In the genomic region with DNA sequence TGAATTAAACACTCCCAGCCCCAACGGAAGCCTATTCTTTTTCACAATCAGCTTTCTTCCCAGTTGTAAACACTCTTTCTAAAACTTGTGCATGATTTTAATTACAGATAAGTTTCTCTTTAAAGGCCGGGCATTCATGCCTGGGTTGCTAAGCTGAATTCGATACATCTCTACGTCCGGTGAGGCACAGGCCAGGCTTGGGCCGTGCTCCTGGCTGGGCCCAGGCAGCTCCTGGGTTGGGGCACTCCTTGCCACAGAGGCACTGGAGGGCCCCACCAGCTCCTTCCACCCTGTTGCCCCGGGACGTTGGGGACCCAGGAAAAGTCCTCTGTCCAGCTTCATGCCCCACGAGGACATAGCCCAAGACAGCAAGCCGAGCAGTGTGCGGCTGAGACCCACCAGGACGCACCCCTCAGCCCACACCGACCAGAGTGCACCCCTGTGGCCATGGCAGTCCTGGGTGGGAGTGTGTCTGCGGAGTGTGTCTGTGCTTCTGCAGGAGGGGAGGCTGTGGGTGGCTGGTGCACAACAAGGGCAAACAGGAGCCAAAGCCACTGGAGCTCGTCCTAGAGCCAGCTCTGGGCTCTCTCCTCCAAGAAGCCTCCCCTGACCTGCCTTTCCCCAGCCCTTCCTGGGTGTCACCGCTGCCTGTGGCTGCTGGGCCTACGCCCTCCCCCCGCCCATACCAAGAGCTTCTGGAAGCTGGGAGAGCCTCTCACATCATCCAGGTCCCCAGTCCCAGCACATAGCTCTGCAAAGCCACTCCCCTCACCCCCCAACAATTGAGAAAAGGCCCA, we compare ENCODE assay signal across 16 cellular contexts.
DNase-seq lines count a peak whose midpoint lies in the region; ATAC-seq and TF ChIP-seq lines count a peak whose summit lies in the region.
"Had no signal": no experiment of that assay in that cellular context is flagged by ENCODE, and none has a peak within 500 bp of the region (broad histone marks: within the 10 kb centered on the region; RNA-seq: fewer than 3 reads in every experiment).

No MANE protein-coding gene starts in this region.

- DNase-seq in A673 (ENCODE audit: low spot score) (no peak), endodermal cell (no peak), nephron progenitor cell (peak; percentile 20), body of pancreas (no peak)
- no peak for DNase-seq in effector CD8-positive, alpha-beta T cell (lab: John Stamatoyannopoulos, UW)
- DNase-seq: DMS79 treated with DMSO at 0.1 percent for 48 hours, H9, MV-4-11, NCI-H1930, NCI-H2171, NCI-H446, OCI-M1 had no signal

- H3K27me3 ChIP-seq in A673 (replicated peaks; ENCODE audit: insufficient read depth, low read depth, low read length, poor library complexity) (peaks cover 39% of the 10 kb centered on the region), ACC112 (ENCODE audit: insufficient read depth, low read length) (peaks cover 46% of the 10 kb centered on the region), endodermal cell (ENCODE audit: control insufficient read depth, insufficient read depth, low read length, poor library complexity, severe bottlenecking) (peaks cover 2% of the 10 kb centered on the region), body of pancreas (peaks cover 0 to 5% of the 10 kb centered on the region in 2 donors)
- H3K27me3 ChIP-seq: BLaER1 had no signal

- H3K9me3 Mint-ChIP-seq in endodermal cell (no peaks in the 10 kb centered on the region), nephron progenitor cell (no peaks in the 10 kb centered on the region)
- H3K9me3 Mint-ChIP-seq: CD8-positive, alpha-beta memory T cell; H9 had no signal

- POLR2A ChIA-PET in A673 (lab: Charles Lee; ENCODE audit: low non-redundant PET) = no interaction called here

- H3K4me3 Mint-ChIP-seq in endodermal cell = no peak overlapping the region
- H3K4me3 Mint-ChIP-seq in nephron progenitor cell = peak overlapping the region; percentile 28
- H3K4me3 Mint-ChIP-seq: CD8-positive, alpha-beta memory T cell; H9 had no signal

- H3K27ac Mint-ChIP-seq in endodermal cell (no peak overlapping the region), nephron progenitor cell (peak overlapping the region; percentile 72)

- intact Hi-C loops in A673 (cut with micrococcal nuclease; ENCODE audit: unreplicated experiment) = no loop called here
- intact Hi-C loops in body of pancreas (cut with DNase I) = no loop called here

- 94 to 97% methylated on average over 8 to 18 of the region's 18 CpGs for WGBS in endodermal cell (ENCODE audit: insufficient coverage in 1 of 2, insufficient read length in 1 of 2), 2 experiments
- 50 to 58% methylated on average over 9 to 17 of the region's 18 CpGs for WGBS in body of pancreas, 2 donors

- no peak overlapping the region for H2AFZ ChIP-seq in ACC112 (ENCODE audit: low read length, unreplicated experiment)

- ATAC-seq in body of pancreas = no peak
- no peak for ATAC-seq in GM18867 (IDR thresholded peaks at IDR 0.05; ENCODE audit: unreplicated experiment)

- no peaks in the 10 kb centered on the region for H3K9me3 ChIP-seq in A673 (ENCODE audit: low read depth, low read length, poor library complexity, severe bottlenecking)
- no peaks in the 10 kb centered on the region for H3K9me3 ChIP-seq in endodermal cell (ENCODE audit: control insufficient read depth, low read length)
- H3K9me3 ChIP-seq in body of pancreas = no peaks in the 10 kb centered on the region
- H3K9me3 ChIP-seq: BLaER1 had no signal

- TF ChIP-seq CTCF in A673 (conservative IDR thresholded peaks at IDR 0.05; ENCODE audit: low read depth, low read length) (no peak), endodermal cell (conservative IDR thresholded peaks at IDR 0.05) (no peak), nephron progenitor cell (IDR thresholded peaks at IDR 0.05) (no peak), body of pancreas (IDR thresholded peaks at IDR 0.05) (no peak)

- no peak overlapping the region for H3K9ac ChIP-seq in endodermal cell (ENCODE audit: extremely low read depth, low read length, poor library complexity, severe bottlenecking)
- H3K9ac ChIP-seq: BLaER1 had no signal

- no TSS peak for BruUV-seq in A673 (replicated peaks; lab: Mats Ljungman, UMichigan)

- H3K4me1 Mint-ChIP-seq in endodermal cell = peaks cover 2% of the 10 kb centered on the region
- H3K4me1 Mint-ChIP-seq in nephron progenitor cell = peaks cover 28% of the 10 kb centered on the region
- H3K4me1 Mint-ChIP-seq: CD8-positive, alpha-beta memory T cell; H9 had no signal

- peaks cover 16% of the 10 kb centered on the region for H3K4me1 ChIP-seq in A673 (ENCODE audit: insufficient read depth, low read length, poor library complexity, severe bottlenecking)
- no peaks in the 10 kb centered on the region for H3K4me1 ChIP-seq in ACC112 (ENCODE audit: control insufficient read depth, insufficient read depth, low read length, unreplicated experiment)
- H3K4me1 ChIP-seq in endodermal cell (ENCODE audit: control insufficient read depth, insufficient read depth, low read length) = peaks cover 5% of the 10 kb centered on the region
- no peaks in the 10 kb centered on the region for H3K4me1 ChIP-seq in body of pancreas
- H3K4me1 ChIP-seq: BLaER1 had no signal

- H3K36me3 ChIP-seq in A673 (ENCODE audit: insufficient read depth, low read length, poor library complexity, severe bottlenecking) = no peaks in the 10 kb centered on the region
- no peaks in the 10 kb centered on the region for H3K36me3 ChIP-seq in ACC112 (ENCODE audit: insufficient read depth, low read length)
- H3K36me3 ChIP-seq in endodermal cell (ENCODE audit: control insufficient read depth, insufficient read depth, low read length) = no peaks in the 10 kb centered on the region
- H3K36me3 ChIP-seq in body of pancreas (replicated peaks in 1 of 2; ENCODE audit: insufficient read depth in 1 of 2, low read depth in 2 of 2) = no peaks in the 10 kb centered on the region
- H3K36me3 ChIP-seq: BLaER1 had no signal

- H3K36me3 Mint-ChIP-seq in endodermal cell (ENCODE audit: low read depth) = no peaks in the 10 kb centered on the region
- no peaks in the 10 kb centered on the region for H3K36me3 Mint-ChIP-seq in nephron progenitor cell (ENCODE audit: low read depth)
- H3K36me3 Mint-ChIP-seq: CD8-positive, alpha-beta memory T cell had no signal

- CTCF ChIA-PET in A673 (lab: Charles Lee) = interaction anchor here (0.6 kb wide), 1 partner anchor 20 kb away, joined by 3 read pairs; no protein-coding TSS in a partner anchor

- no peaks in the 10 kb centered on the region for H3K79me2 ChIP-seq in ACC112 (ENCODE audit: control insufficient read depth, insufficient read depth, low read length, unreplicated experiment)

- H3K27ac ChIP-seq in A673 (ENCODE audit: low read depth, low read length, poor library complexity, severe bottlenecking) = peak overlapping the region; percentile 21
- no peak overlapping the region for H3K27ac ChIP-seq in ACC112 (ENCODE audit: low read depth, low read length)
- peak overlapping the region; percentile 53 for H3K27ac ChIP-seq in endodermal cell (ENCODE audit: low read depth, low read length)
- H3K27ac ChIP-seq in body of pancreas = no peak overlapping the region
- H3K27ac ChIP-seq: BLaER1 had no signal

- no peak overlapping the region for H3K4me3 ChIP-seq in A673 (ENCODE audit: low read depth, low read length, poor library complexity, severe bottlenecking)
- H3K4me3 ChIP-seq in ACC112 (ENCODE audit: low read depth, low read length) = peak overlapping the region; percentile 47
- no peak overlapping the region for H3K4me3 ChIP-seq in endodermal cell (ENCODE audit: low read length)
- H3K4me3 ChIP-seq in body of pancreas = no peak overlapping the region
- H3K4me3 ChIP-seq: BLaER1 had no signal

- no peak for TF ChIP-seq POLR2A in body of pancreas (IDR thresholded peaks at IDR 0.05)

- H3K27me3 Mint-ChIP-seq in endodermal cell (ENCODE audit: insufficient read depth) (no peaks in the 10 kb centered on the region), nephron progenitor cell (ENCODE audit: low read depth, poor library complexity) (peaks cover 47% of the 10 kb centered on the region)

Comparison
In these comparisons a context has a peak if more than half of its experiments do, and no peak if none do; other contexts are left out.
1. H3K27ac ChIP-seq: peak in A673 (single experiment) and endodermal cell (single experiment); none in ACC112 (single experiment) and body of pancreas (0 of 4).